Comparison of ENCODE assay signal across 8 cellular contexts in the genomic region with DNA sequence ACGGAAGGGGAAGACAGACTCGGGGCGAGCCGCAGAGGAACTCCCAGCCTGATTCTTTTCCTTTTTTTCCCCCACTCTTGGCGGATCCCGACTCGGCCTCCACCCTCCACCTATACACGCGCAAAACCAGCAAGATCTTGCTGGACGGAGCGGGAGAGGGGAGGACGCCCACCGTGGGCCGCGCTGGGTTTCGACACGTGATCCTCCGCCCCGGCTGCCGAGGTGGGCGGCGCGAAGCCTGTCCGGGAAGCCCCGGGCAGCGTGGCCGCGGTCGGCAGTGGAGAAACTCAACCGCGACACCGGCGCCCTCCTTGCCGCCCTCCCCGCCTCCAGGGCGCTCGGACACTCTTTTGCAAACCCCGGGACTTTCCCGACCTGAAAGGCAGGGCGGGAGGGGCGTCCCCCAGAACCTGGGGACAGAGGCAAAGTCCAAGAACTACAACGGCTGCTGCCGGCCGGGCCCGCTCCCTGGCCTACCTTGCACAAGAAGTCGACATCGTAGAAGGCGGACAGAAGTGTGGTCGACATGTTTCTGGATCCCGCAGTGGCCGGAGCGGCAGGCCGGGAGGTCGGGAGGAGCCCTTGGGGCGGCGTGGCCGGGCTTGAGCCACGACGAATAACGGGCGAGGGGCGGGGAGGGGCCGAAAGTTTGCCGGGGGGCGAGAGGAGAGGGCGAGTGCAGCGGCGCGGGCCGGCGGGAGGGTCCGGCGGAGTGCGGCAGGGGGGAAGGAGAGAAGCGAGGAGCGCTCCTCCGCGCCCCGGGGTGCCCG. TPM values are rescaled to one million over a fixed set of nuclear protein-coding genes. Genes with fewer than 3 reads are reported as not detected.
DNase-seq lines count a peak whose midpoint lies in the region; ATAC-seq and TF ChIP-seq lines count a peak whose summit lies in the region.

No MANE protein-coding gene starts in this region.

- H3K27me3 Mint-ChIP-seq in activated CD4-positive, alpha-beta T cell treated with anti-CD3 and anti-CD28 coated beads for 36 hours, result no peaks in the 10 kb centered on the region

- H3K27me3 ChIP-seq in MM.1S (replicated peaks; ENCODE audit: insufficient read depth, low read length), result no peaks in the 10 kb centered on the region
- no peaks in the 10 kb centered on the region for H3K27me3 ChIP-seq in liver (ENCODE audit: control insufficient read depth in 4 of 4, insufficient read depth in 4 of 4, low read length in 3 of 4)

- H3K27ac ChIP-seq in MM.1S (ENCODE audit: low read length), result peak overlapping the region; percentile 99
- H3K27ac ChIP-seq in liver (ENCODE audit: low read depth in 1 of 2, low read length in 2 of 2), result peak overlapping the region; percentile 99

- peaks cover 19% of the 10 kb centered on the region for H3K4me1 ChIP-seq in MM.1S (ENCODE audit: low read length)
- peaks cover 11 to 56% (median 43%) of the 10 kb centered on the region in 4 donors for H3K4me1 ChIP-seq in liver (ENCODE audit: control insufficient read depth in 4 of 4, insufficient read depth in 4 of 4, low read length in 3 of 4)

- peak overlapping the region; percentile 54 for H3K4me3 ChIP-seq in GM12875 (ENCODE audit: low read depth, low read length)
- H3K4me3 ChIP-seq in MM.1S (ENCODE audit: low read length), result peak overlapping the region; percentile 97
- peak overlapping the region; percentile 84 to 97 (median 91) for H3K4me3 ChIP-seq in liver (ENCODE audit: low read depth in 1 of 3, low read length in 3 of 3)

- peak overlapping the region; percentile 83 for H3K4me3 Mint-ChIP-seq in activated CD4-positive, alpha-beta T cell treated with anti-CD3 and anti-CD28 coated beads for 36 hours

- TF ChIP-seq CTCF in GM12875 (IDR thresholded peaks at IDR 0.05; ENCODE audit: borderline replicate concordance, insufficient read depth, low read depth, low read length), result no peak
- TF ChIP-seq CTCF in MM.1S (IDR thresholded peaks at IDR 0.05; ENCODE audit: low read length), result no peak
- TF ChIP-seq CTCF in liver (IDR thresholded peaks at IDR 0.05; ENCODE audit: low read depth, low read length, missing input control), result no peak

- intact Hi-C loops in activated CD4-positive, alpha-beta T cell treated with anti-CD3 and anti-CD28 coated beads for 36 hours (cut with DNase I, micrococcal nuclease), result loop anchor here (1.0 to 10.0 kb wide), 10 partner anchors 52 to 731 kb away; a partner anchor contains a TSS

- H3K36me3 ChIP-seq in MM.1S (replicated peaks; ENCODE audit: insufficient read depth, low read length), result peaks cover 10% of the 10 kb centered on the region; the same call in 1 of the 2 replicates
- H3K36me3 ChIP-seq in liver (ENCODE audit: control insufficient read depth in 4 of 4, insufficient read depth in 3 of 4, low read depth in 1 of 4, low read length in 3 of 4), result peaks cover 0 to 8% (median 1%) of the 10 kb centered on the region in 4 donors

- peak overlapping the region; percentile 58 for H3K4me2 ChIP-seq in MM.1S (ENCODE audit: low read depth, low read length)

- H3F3A ChIP-seq in MM.1S (ENCODE audit: insufficient read depth, low read length), result peaks cover 73% of the 10 kb centered on the region

- H3K79me2 ChIP-seq in MM.1S (ENCODE audit: low read length), result peaks cover 69% of the 10 kb centered on the region

- under 1% methylated on average over 80 of the region's 80 CpGs for WGBS in liver

- peak; percentile 20 to 41 for TF ChIP-seq RAD21 in liver (IDR thresholded peaks at IDR 0.05)

- H3K36me3 Mint-ChIP-seq in activated CD4-positive, alpha-beta T cell treated with anti-CD3 and anti-CD28 coated beads for 36 hours (ENCODE audit: low read depth), result peaks cover 44% of the 10 kb centered on the region

- DNase-seq in H4 (ENCODE audit: low spot score), result peak; percentile 38
- DNase-seq in MM.1S, result peak; percentile 84
- peak; percentile 77 for DNase-seq in activated CD4-positive, alpha-beta T cell treated with anti-CD3 and anti-CD28 coated beads for 36 hours
- DNase-seq in dedifferentiated amniotic fluid mesenchymal stem cell (ENCODE audit: extremely low spot score), result peak; percentile 36
- peak; percentile 49 to 68 for DNase-seq in stimulated activated CD4-positive, alpha-beta T cell treated with anti-CD3 and anti-CD28 coated beads, Interleukin-4, amount 100 ng/mL, for 4 hours
- DNase-seq in islet precursor cell, result no peak

- peak overlapping the region; percentile 100 for H3K9ac ChIP-seq in MM.1S (ENCODE audit: low read length)
- H3K9ac ChIP-seq in liver (ENCODE audit: low read depth in 1 of 2, low read length in 2 of 2), result peak overlapping the region; percentile 88 to 89

- CTCF ChIA-PET in activated CD4-positive, alpha-beta T cell treated with anti-CD3 and anti-CD28 coated beads for 36 hours (lab: Charles Lee), result interaction anchor here (0.6 to 4.5 kb wide), 8 partner anchors 31 to 575 kb away, joined by 3 to 239 read pairs (median 4); no protein-coding TSS in a partner anchor

- H3K9me2 ChIP-seq in MM.1S (replicated peaks; ENCODE audit: insufficient read depth, low read length), result no peaks in the 10 kb centered on the region

- no peaks in the 10 kb centered on the region for H3K9me3 ChIP-seq in MM.1S (replicated peaks; ENCODE audit: insufficient read depth, low read length)
- no peaks in the 10 kb centered on the region for H3K9me3 ChIP-seq in liver (ENCODE audit: control insufficient read depth in 4 of 4, low read length in 3 of 4)

- peak; percentile 4 for ATAC-seq in activated CD4-positive, alpha-beta T cell treated with anti-CD3 and anti-CD28 coated beads for 36 hours

- peaks cover 18% of the 10 kb centered on the region; the same call in 1 of the 2 replicates for H4K20me1 ChIP-seq in MM.1S (ENCODE audit: insufficient read depth, low read length)

- no peak overlapping the region for H2AFZ ChIP-seq in MM.1S (ENCODE audit: low read length)

- H3K9me3 Mint-ChIP-seq in activated CD4-positive, alpha-beta T cell treated with anti-CD3 and anti-CD28 coated beads for 36 hours (ENCODE audit: low read depth), result no peaks in the 10 kb centered on the region

- POLR2A ChIA-PET in activated CD4-positive, alpha-beta T cell treated with anti-CD3 and anti-CD28 coated beads for 36 hours (lab: Charles Lee), result interaction anchor here (1.0 to 3.3 kb wide), 15 partner anchors 7 to 415 kb away, joined by 3 to 14 read pairs (median 6); no protein-coding TSS in a partner anchor

- peak overlapping the region; percentile 82 for H3K27ac Mint-ChIP-seq in activated CD4-positive, alpha-beta T cell treated with anti-CD3 and anti-CD28 coated beads for 36 hours

- peaks cover 42% of the 10 kb centered on the region for H3K4me1 Mint-ChIP-seq in activated CD4-positive, alpha-beta T cell treated with anti-CD3 and anti-CD28 coated beads for 36 hours

TF ChIP-seq in liver, 16 proteins besides CTCF, POLR2A, EP300 and RAD21 (continues in another document):
- TF ChIP-seq TAF1 (conservative IDR thresholded peaks at IDR 0.05) (peak; percentile 30), HNF4A (conservative IDR thresholded peaks at IDR 0.05) (peak; percentile 82 to 87), NR2F2 (IDR thresholded peaks at IDR 0.05) (no peak), FOXA2 (IDR thresholded peaks at IDR 0.05) (no peak), EGR1 (IDR thresholded peaks at IDR 0.05; ENCODE audit: low read depth in 2 of 2) (no peak), RXRA (IDR thresholded peaks at IDR 0.05) (peak; percentile 50 to 57), JUND (IDR thresholded peaks at IDR 0.05) (no peak), YY1 (IDR thresholded peaks at IDR 0.05) (peak; percentile 29)
- TF ChIP-seq, protein P1, sequence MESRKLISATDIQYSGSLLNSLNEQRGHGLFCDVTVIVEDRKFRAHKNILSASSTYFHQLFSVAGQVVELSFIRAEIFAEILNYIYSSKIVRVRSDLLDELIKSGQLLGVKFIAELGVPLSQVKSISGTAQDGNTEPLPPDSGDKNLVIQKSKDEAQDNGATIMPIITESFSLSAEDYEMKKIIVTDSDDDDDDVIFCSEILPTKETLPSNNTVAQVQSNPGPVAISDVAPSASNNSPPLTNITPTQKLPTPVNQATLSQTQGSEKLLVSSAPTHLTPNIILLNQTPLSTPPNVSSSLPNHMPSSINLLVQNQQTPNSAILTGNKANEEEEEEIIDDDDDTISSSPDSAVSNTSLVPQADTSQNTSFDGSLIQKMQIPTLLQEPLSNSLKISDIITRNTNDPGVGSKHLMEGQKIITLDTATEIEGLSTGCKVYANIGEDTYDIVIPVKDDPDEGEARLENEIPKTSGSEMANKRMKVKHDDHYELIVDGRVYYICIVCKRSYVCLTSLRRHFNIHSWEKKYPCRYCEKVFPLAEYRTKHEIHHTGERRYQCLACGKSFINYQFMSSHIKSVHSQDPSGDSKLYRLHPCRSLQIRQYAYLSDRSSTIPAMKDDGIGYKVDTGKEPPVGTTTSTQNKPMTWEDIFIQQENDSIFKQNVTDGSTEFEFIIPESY (IDR thresholded peaks at IDR 0.05), result no peak
- TF ChIP-seq, protein P2, sequence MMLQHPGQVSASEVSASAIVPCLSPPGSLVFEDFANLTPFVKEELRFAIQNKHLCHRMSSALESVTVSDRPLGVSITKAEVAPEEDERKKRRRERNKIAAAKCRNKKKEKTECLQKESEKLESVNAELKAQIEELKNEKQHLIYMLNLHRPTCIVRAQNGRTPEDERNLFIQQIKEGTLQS (IDR thresholded peaks at IDR 0.05), result no peak
- TF ChIP-seq, protein P3, sequence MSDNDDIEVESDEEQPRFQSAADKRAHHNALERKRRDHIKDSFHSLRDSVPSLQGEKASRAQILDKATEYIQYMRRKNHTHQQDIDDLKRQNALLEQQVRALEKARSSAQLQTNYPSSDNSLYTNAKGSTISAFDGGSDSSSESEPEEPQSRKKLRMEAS (IDR thresholded peaks at IDR 0.05), result peak; percentile 12

RNA-seq across cellular contexts. Expression of a gene that starts 0.4 kb away (rescaled TPM):
- 1.2 and 2.1 TPM in 2 replicates for total RNA-seq in H4 (2014; rRNA removed; shearing (Covaris generic))
- total RNA-seq in activated CD4-positive, alpha-beta T cell treated with anti-CD3 and anti-CD28 coated beads for 36 hours, result 10 to 100 TPM; 74.4 to 77.7 TPM
- 10 to 100 TPM; 10.3 to 19.7 TPM for total RNA-seq in liver
- 10 to 100 TPM; 18.1 to 26.8 TPM for polyA plus RNA-seq in liver
